In the genomic region with DNA sequence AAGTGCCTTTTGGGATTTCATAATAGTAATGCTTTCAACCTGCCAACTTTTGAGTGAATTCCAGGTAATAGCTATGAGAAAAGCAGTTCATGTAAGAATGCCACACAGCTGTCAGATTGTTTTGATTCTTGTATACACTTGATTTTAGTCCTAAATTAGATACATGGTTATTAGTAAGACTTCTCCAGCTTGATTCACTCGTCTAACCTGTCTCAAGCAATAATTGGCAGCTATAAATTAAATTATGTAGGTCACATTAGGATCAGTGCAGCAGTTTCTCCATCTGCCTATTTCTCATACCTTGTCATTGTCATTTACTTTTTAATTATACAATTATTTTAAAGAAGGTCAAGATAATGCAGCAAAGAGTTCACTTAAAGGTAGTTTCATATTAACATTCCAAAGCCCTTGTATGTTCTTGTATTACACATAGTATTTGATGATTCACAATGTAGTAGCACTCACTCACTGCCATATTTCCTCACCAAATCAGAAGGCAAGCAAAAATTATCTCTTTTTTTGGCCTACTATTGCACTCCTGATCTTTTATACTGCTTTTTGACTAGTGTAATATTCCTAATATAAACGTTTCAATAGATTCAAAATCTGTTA, we compare ENCODE assay signal across 2 cellular contexts.
A peak's percentile ranks its signal among the peaks of the same experiment; 100 is the strongest.
TF ChIP-seq lines count a peak whose summit lies in the region.

No MANE protein-coding gene starts in this region.

TF ChIP-seq in IMR-90, 13 proteins besides CTCF, POLR2A, EP300 and RAD21:
- TF ChIP-seq MAZ (IDR thresholded peaks at IDR 0.05; ENCODE audit: borderline replicate concordance, low read depth, low read length) = no peak
- TF ChIP-seq USF2 (IDR thresholded peaks at IDR 0.05; ENCODE audit: low read depth, low read length) = no peak
- TF ChIP-seq RCOR1 (IDR thresholded peaks at IDR 0.05; ENCODE audit: insufficient replicate concordance, low read length) = no peak
- peak; percentile 35; the same call in 1 of the 2 replicates for TF ChIP-seq CEBPB (IDR thresholded peaks at IDR 0.05; ENCODE audit: low read depth, low read length)
- no peak for TF ChIP-seq SMC3 (IDR thresholded peaks at IDR 0.05; ENCODE audit: low read depth, low read length)
- TF ChIP-seq RFX5 (IDR thresholded peaks at IDR 0.05; ENCODE audit: low read depth, low read length) = no peak
- no peak for TF ChIP-seq MXI1 (IDR thresholded peaks at IDR 0.05; ENCODE audit: borderline replicate concordance, low read depth, low read length)

TF ChIP-seq in GM23338, 12 proteins besides CTCF, POLR2A, EP300 and RAD21:
- no peak for TF ChIP-seq ZNF114 (CRISPR knock-in tag; IDR thresholded peaks at IDR 0.05)
- TF ChIP-seq CREB1 (CRISPR knock-in tag; IDR thresholded peaks at IDR 0.05; ENCODE audit: low read depth) = no peak
- no peak for TF ChIP-seq NANOG (IDR thresholded peaks at IDR 0.05; ENCODE audit: borderline replicate concordance)
- TF ChIP-seq EZH2phosphoT487 (IDR thresholded peaks at IDR 0.05; ENCODE audit: unreplicated experiment) = no peak
- no peak for TF ChIP-seq JUNB (IDR thresholded peaks at IDR 0.05; ENCODE audit: unreplicated experiment)
- no peak for TF ChIP-seq POLR2AphosphoS5 (IDR thresholded peaks at IDR 0.05; ENCODE audit: low read depth)
- no peak for TF ChIP-seq REST (IDR thresholded peaks at IDR 0.05; ENCODE audit: unreplicated experiment)
- TF ChIP-seq ETS1 (IDR thresholded peaks at IDR 0.05) = no peak
- TF ChIP-seq, protein P1, sequence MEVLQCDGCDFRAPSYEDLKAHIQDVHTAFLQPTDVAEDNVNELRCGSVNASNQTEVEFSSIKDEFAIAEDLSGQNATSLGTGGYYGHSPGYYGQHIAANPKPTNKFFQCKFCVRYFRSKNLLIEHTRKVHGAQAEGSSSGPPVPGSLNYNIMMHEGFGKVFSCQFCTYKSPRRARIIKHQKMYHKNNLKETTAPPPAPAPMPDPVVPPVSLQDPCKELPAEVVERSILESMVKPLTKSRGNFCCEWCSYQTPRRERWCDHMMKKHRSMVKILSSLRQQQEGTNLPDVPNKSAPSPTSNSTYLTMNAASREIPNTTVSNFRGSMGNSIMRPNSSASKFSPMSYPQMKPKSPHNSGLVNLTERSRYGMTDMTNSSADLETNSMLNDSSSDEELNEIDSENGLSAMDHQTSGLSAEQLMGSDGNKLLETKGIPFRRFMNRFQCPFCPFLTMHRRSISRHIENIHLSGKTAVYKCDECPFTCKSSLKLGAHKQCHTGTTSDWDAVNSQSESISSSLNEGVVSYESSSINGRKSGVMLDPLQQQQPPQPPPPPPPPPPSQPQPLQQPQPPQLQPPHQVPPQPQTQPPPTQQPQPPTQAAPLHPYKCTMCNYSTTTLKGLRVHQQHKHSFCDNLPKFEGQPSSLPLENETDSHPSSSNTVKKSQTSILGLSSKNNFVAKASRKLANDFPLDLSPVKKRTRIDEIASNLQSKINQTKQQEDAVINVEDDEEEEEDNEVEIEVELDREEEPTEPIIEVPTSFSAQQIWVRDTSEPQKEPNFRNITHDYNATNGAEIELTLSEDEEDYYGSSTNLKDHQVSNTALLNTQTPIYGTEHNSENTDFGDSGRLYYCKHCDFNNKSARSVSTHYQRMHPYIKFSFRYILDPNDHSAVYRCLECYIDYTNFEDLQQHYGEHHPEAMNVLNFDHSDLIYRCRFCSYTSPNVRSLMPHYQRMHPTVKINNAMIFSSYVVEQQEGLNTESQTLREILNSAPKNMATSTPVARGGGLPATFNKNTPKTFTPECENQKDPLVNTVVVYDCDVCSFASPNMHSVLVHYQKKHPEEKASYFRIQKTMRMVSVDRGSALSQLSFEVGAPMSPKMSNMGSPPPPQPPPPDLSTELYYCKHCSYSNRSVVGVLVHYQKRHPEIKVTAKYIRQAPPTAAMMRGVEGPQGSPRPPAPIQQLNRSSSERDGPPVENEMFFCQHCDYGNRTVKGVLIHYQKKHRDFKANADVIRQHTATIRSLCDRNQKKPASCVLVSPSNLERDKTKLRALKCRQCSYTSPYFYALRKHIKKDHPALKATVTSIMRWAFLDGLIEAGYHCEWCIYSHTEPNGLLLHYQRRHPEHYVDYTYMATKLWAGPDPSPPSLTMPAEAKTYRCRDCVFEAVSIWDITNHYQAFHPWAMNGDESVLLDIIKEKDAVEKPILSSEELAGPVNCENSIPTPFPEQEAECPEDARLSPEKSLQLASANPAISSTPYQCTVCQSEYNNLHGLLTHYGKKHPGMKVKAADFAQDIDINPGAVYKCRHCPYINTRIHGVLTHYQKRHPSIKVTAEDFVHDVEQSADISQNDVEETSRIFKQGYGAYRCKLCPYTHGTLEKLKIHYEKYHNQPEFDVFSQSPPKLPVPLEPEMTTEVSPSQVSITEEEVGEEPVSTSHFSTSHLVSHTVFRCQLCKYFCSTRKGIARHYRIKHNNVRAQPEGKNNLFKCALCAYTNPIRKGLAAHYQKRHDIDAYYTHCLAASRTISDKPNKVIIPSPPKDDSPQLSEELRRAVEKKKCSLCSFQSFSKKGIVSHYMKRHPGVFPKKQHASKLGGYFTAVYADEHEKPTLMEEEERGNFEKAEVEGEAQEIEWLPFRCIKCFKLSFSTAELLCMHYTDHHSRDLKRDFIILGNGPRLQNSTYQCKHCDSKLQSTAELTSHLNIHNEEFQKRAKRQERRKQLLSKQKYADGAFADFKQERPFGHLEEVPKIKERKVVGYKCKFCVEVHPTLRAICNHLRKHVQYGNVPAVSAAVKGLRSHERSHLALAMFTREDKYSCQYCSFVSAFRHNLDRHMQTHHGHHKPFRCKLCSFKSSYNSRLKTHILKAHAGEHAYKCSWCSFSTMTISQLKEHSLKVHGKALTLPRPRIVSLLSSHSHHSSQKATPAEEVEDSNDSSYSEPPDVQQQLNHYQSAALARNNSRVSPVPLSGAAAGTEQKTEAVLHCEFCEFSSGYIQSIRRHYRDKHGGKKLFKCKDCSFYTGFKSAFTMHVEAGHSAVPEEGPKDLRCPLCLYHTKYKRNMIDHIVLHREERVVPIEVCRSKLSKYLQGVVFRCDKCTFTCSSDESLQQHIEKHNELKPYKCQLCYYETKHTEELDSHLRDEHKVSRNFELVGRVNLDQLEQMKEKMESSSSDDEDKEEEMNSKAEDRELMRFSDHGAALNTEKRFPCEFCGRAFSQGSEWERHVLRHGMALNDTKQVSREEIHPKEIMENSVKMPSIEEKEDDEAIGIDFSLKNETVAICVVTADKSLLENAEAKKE (CRISPR knock-in tag; IDR thresholded peaks at IDR 0.05) = no peak
- no peak for TF ChIP-seq ZNF331 (CRISPR knock-in tag; IDR thresholded peaks at IDR 0.05; ENCODE audit: low read depth)
- no peak for TF ChIP-seq STAT1 (IDR thresholded peaks at IDR 0.05; ENCODE audit: unreplicated experiment)
- no peak for TF ChIP-seq EZH2 (IDR thresholded peaks at IDR 0.05; ENCODE audit: low read depth, unreplicated experiment)
